Comparison of ENCODE assay signal across 25 cellular contexts in genomic region chr7:44713141-44713540, GRCh38.
"Had no signal": no experiment of that assay in that cellular context is flagged by ENCODE, and none has a peak within 500 bp of the region (broad histone marks: within the 10 kb centered on the region; RNA-seq: fewer than 3 reads in every experiment).

No MANE protein-coding gene starts in this region.

- H3K27me3 ChIP-seq: colonic mucosa, hepatocyte, neutrophil, sigmoid colon, suprapubic skin, tibial artery, upper lobe of right lung had no signal

- H3K9me3 ChIP-seq: colonic mucosa, neutrophil, sigmoid colon, suprapubic skin, tibial artery, upper lobe of right lung had no signal

- H3K27ac ChIP-seq: colonic mucosa, hepatocyte, neutrophil, sigmoid colon, suprapubic skin, tibial artery, upper lobe of right lung, VCaP had no signal

- H3K79me2 ChIP-seq: hepatocyte had no signal

- ATAC-seq: activated CD8-positive, alpha-beta memory T cell treated with anti-CD3 and anti-CD28 coated beads, Interleukin-2, amount 10 ng/mL, durations not matched to agents 7 days and 5 days; activated CD8-positive, alpha-beta T cell treated with anti-CD3 and anti-CD28 coated beads, Interleukin-2, amount 10 ng/mL, durations not matched to agents 7 days and 5 days; activated naive CD8-positive, alpha-beta T cell treated with anti-CD3 and anti-CD28 coated beads, Interleukin-2, amount 50 U/mL, for 24 hours; left cardiac atrium; upper lobe of right lung had no signal

- DNase-seq: activated CD4-positive, alpha-beta T cell treated with anti-CD3 and anti-CD28 coated beads for 1 hour; activated CD8-positive, alpha-beta memory T cell treated with anti-CD3 and anti-CD28 coated beads, Interleukin-2, amount 10 ng/mL, durations not matched to agents 7 days and 5 days; activated CD8-positive, alpha-beta T cell treated with anti-CD3 and anti-CD28 coated beads, Interleukin-2, amount 10 ng/mL, durations not matched to agents 7 days and 5 days; activated naive CD8-positive, alpha-beta T cell treated with anti-CD3 and anti-CD28 coated beads, Interleukin-2, amount 50 U/mL, for 24 hours; activated T-cell treated with anti-CD3 and anti-CD28 coated beads, Interleukin-2, amount 50 U/mL, for 48 hours; amygdala; colonic mucosa; effector memory CD4-positive, alpha-beta T cell; glutamatergic neuron; left cardiac atrium; naive B cell; nephron progenitor cell; retina; sigmoid colon; stimulated activated CD4-positive, alpha-beta T cell treated with anti-CD3 and anti-CD28 coated beads, Interleukin-15, amount 100 ng/mL, for 24 hours; stimulated activated CD4-positive, alpha-beta T cell treated with anti-CD3 and anti-CD28 coated beads, Interleukin-2, amount 100 ng/mL, for 24 hours; stimulated activated naive CD4-positive, alpha-beta T cell; T-helper 9 cell; tibial artery; upper lobe of right lung had no signal

- H3K4me3 ChIP-seq: colonic mucosa, hepatocyte, sigmoid colon, smooth muscle cell, suprapubic skin, tibial artery, upper lobe of right lung had no signal

- H3K4me2 ChIP-seq: hepatocyte, smooth muscle cell had no signal

- H2AFZ ChIP-seq: hepatocyte had no signal

- H3K4me1 ChIP-seq: colonic mucosa, sigmoid colon, suprapubic skin, tibial artery, upper lobe of right lung had no signal
